ENCODE assay signal across 18 cellular contexts in the genomic region with DNA sequence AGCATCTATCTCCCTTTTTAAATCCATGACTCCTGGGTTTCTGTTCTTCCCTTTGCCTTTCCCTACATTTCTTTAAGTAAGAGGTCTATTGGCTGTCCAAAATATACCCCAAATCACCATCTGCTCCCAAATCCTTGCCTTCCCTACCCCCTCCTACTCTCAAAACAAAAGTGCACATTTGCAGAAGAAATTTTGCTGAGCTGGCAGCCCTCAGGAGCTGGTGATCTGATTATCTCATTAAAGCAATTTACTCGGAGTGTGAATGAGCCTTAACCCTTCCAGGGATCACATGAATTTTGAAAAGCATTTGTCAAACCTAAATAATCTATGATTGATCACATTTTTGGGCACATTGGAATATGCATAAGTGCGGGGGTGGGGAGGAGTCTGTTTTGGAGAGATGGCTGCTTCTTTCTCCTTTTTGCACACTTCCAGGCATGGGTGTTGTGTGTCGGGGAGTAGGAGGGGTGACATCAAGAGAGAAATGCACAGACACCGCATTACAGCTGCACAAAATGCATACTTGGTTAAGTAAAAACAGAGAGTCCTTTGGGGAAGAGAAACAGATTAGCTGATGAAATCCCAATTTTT.
DNase-seq lines count a peak whose midpoint lies in the region; ATAC-seq and TF ChIP-seq lines count a peak whose summit lies in the region.
"Had no signal": no experiment of that assay in that cellular context is flagged by ENCODE, and none has a peak within 500 bp of the region (broad histone marks: within the 10 kb centered on the region; RNA-seq: fewer than 3 reads in every experiment).

No MANE protein-coding gene starts in this region.

- H3K79me2 ChIP-seq in OCI-LY3 (ENCODE audit: low read length): no peaks in the 10 kb centered on the region

- peaks cover 58% of the 10 kb centered on the region for H3K4me1 ChIP-seq in OCI-LY3 (ENCODE audit: low read length)
- H3K4me1 ChIP-seq in endodermal cell (ENCODE audit: control insufficient read depth, insufficient read depth, low read length): peaks cover 18% of the 10 kb centered on the region
- H3K4me1 ChIP-seq: Caco-2 had no signal

- H3K9me3 ChIP-seq in OCI-LY3 (ENCODE audit: insufficient read depth, low read length) (no peaks in the 10 kb centered on the region), endodermal cell (ENCODE audit: control insufficient read depth, low read length) (no peaks in the 10 kb centered on the region)
- H3K9me3 ChIP-seq: Caco-2 had no signal

- H3K4me1 Mint-ChIP-seq in endodermal cell: peaks cover 56% of the 10 kb centered on the region

- H3K27me3 Mint-ChIP-seq in endodermal cell (ENCODE audit: insufficient read depth): no peaks in the 10 kb centered on the region

- no peaks in the 10 kb centered on the region for H3K9me3 Mint-ChIP-seq in endodermal cell

- peak overlapping the region; percentile 23 for H3K4me3 ChIP-seq in OCI-LY3 (ENCODE audit: low read length)
- H3K4me3 ChIP-seq in endodermal cell (ENCODE audit: low read length): no peak overlapping the region
- H3K4me3 ChIP-seq: K562, PC-9, SK-N-MC had no signal

- ATAC-seq in HG03457 (IDR thresholded peaks at IDR 0.05; ENCODE audit: unreplicated experiment): no peak
- ATAC-seq: HCT116, K562 had no signal

- H3K36me3 ChIP-seq in OCI-LY3 (replicated peaks; ENCODE audit: low read depth, low read length) (no peaks in the 10 kb centered on the region), endodermal cell (ENCODE audit: control insufficient read depth, insufficient read depth, low read length) (no peaks in the 10 kb centered on the region)

- H4K20me1 ChIP-seq in OCI-LY3 (ENCODE audit: insufficient read depth, low read length): no peaks in the 10 kb centered on the region

- H3K4me2 ChIP-seq in OCI-LY3 (ENCODE audit: low read length): peak overlapping the region; percentile 67
- H3K4me2 ChIP-seq: PC-9 had no signal

- TF ChIP-seq CTCF in OCI-LY3 (IDR thresholded peaks at IDR 0.05; ENCODE audit: low read depth, low read length): no peak
- no peak for TF ChIP-seq CTCF in endodermal cell (conservative IDR thresholded peaks at IDR 0.05)

- H3K27ac Mint-ChIP-seq in endodermal cell: no peak overlapping the region

- DNase-seq in NCI-H1436 (lab: John Stamatoyannopoulos, UW): peak; percentile 20
- DNase-seq in NCI-H1436 treated with DMSO at 0.1 percent for 48 hours (lab: John Stamatoyannopoulos, UW): no peak
- no peak for DNase-seq in endodermal cell
- DNase-seq in retina: peak; percentile 51
- no peak for DNase-seq in activated T-cell treated with anti-CD3 and anti-CD28 coated beads, Interleukin-2, amount 50 U/mL, for 1 hour
- no peak for DNase-seq in activated CD4-positive, alpha-beta T cell treated with anti-CD3 and anti-CD28 coated beads for 4 hours
- DNase-seq: 8988T, Caco-2, NCI-H1092, NCI-H2029, NCI-H2171 treated with DMSO at 0.1 percent for 48 hours, PC-9 had no signal

- peak overlapping the region; percentile 72; the same call in 1 of the 2 replicates for H3K27ac ChIP-seq in OCI-LY3 (ENCODE audit: low read length)
- peak overlapping the region; percentile 4 for H3K27ac ChIP-seq in endodermal cell (ENCODE audit: low read depth, low read length)
- H3K27ac ChIP-seq: C4-2B, PC-9, SK-N-MC had no signal

- WGBS in endodermal cell (ENCODE audit: insufficient coverage in 1 of 2, insufficient read length in 1 of 2), 2 experiments: 88 to 100% methylated on average over 1 to 4 of the region's 4 CpGs

- no peak overlapping the region for H3K4me3 Mint-ChIP-seq in endodermal cell

- H2AFZ ChIP-seq in OCI-LY3 (ENCODE audit: low read depth, low read length): no peak overlapping the region
- H2AFZ ChIP-seq: PC-9 had no signal

- H3K27me3 ChIP-seq in OCI-LY3 (ENCODE audit: low read depth, low read length) (no peaks in the 10 kb centered on the region), endodermal cell (ENCODE audit: control insufficient read depth, insufficient read depth, low read length, poor library complexity, severe bottlenecking) (no peaks in the 10 kb centered on the region)

- H3K9ac ChIP-seq in OCI-LY3 (ENCODE audit: low read length) (no peak overlapping the region), endodermal cell (ENCODE audit: extremely low read depth, low read length, poor library complexity, severe bottlenecking) (no peak overlapping the region)

- no peaks in the 10 kb centered on the region for H3K36me3 Mint-ChIP-seq in endodermal cell (ENCODE audit: low read depth)

Comparison
In these comparisons a context has a peak if more than half of its experiments do, and no peak if none do; other contexts are left out.
1. DNase-seq: peak in NCI-H1436 (single experiment) and retina (single experiment); none in NCI-H1436 treated with DMSO at 0.1 percent for 48 hours (single experiment), endodermal cell (single experiment), activated T-cell treated with anti-CD3 and anti-CD28 coated beads, Interleukin-2, amount 50 U/mL, for 1 hour (single experiment) and activated CD4-positive, alpha-beta T cell treated with anti-CD3 and anti-CD28 coated beads for 4 hours (0 of 2).